In genomic region chr19:13139633-13140311, GRCh38 we compare ENCODE assay signal across 17 cellular contexts. TPM values are rescaled to one million over a fixed set of nuclear protein-coding genes. Genes with fewer than 3 reads are reported as not detected.
A peak's percentile ranks its signal among the peaks of the same experiment; 100 is the strongest.
DNase-seq lines count a peak whose midpoint lies in the region; TF ChIP-seq lines count a peak whose summit lies in the region.
"Had no signal": no experiment of that assay in that cellular context is flagged by ENCODE, and none has a peak within 500 bp of the region (broad histone marks: within the 10 kb centered on the region; RNA-seq: fewer than 3 reads in every experiment).

No MANE protein-coding gene starts in this region.

- H4K20me1 ChIP-seq in BLaER1 treated with 17β-estradiol and CSF1 and Interleukin-3, amounts not matched to agents 10 nM and 100 nM, result peaks cover 16 to 72% (median 33%) of the 10 kb centered on the region in 11 experiments; a peak in 21 of 22 replicates
- H4K20me1 ChIP-seq in MM.1S (ENCODE audit: insufficient read depth, low read length), result no peaks in the 10 kb centered on the region

- in situ Hi-C loops in ACHN (cut with HindIII; ENCODE audit: low pct_ligation_motif_present, low pct_unique_long_range_greater_than_20kb, low sequenced_read_pairs), result no loop called here

- H3K27ac Mint-ChIP-seq in Calu3 (ENCODE audit: unreplicated experiment), result no peak overlapping the region
- H3K27ac Mint-ChIP-seq in endothelial cell (ENCODE audit: unreplicated experiment), result peak overlapping the region; percentile 72
- H3K27ac Mint-ChIP-seq: activated T-helper 17 cell treated with anti-CD3 and anti-CD28 coated beads, Interleukin-2, amount 50 U/mL, for 72 hours had no signal

- H3K4me2 ChIP-seq in BLaER1 treated with 17β-estradiol and CSF1 and Interleukin-3, amounts not matched to agents 10 nM and 100 nM, result peak overlapping the region in 10 of 11 experiments; percentile 51 to 92 (median 68); a peak in 20 of 22 replicates
- no peak overlapping the region for H3K4me2 ChIP-seq in MM.1S (ENCODE audit: low read depth, low read length)

- H3K4me1 ChIP-seq in BLaER1 treated with 17β-estradiol and CSF1 and Interleukin-3, amounts not matched to agents 10 nM and 100 nM, result peaks cover 21 to 67% (median 45%) of the 10 kb centered on the region in 10 experiments
- H3K4me1 ChIP-seq in MM.1S (ENCODE audit: low read length), result no peaks in the 10 kb centered on the region
- H3K4me1 ChIP-seq: BE2C had no signal

- H3K27me3 Mint-ChIP-seq in Calu3 (ENCODE audit: unreplicated experiment) (no peaks in the 10 kb centered on the region), endothelial cell (ENCODE audit: unreplicated experiment) (peaks cover 4% of the 10 kb centered on the region)
- H3K27me3 Mint-ChIP-seq: activated T-helper 17 cell treated with anti-CD3 and anti-CD28 coated beads, Interleukin-2, amount 50 U/mL, for 72 hours had no signal

- H3K4me3 Mint-ChIP-seq in Calu3 (ENCODE audit: low read depth, unreplicated experiment) (no peak overlapping the region), endothelial cell (ENCODE audit: unreplicated experiment) (peak overlapping the region; percentile 47)
- H3K4me3 Mint-ChIP-seq: activated T-helper 17 cell treated with anti-CD3 and anti-CD28 coated beads, Interleukin-2, amount 50 U/mL, for 72 hours had no signal

- no peaks in the 10 kb centered on the region for H3K79me2 ChIP-seq in MM.1S (ENCODE audit: low read length)

- H3K36me3 Mint-ChIP-seq in Calu3 (ENCODE audit: insufficient read depth, unreplicated experiment) (peaks cover 37% of the 10 kb centered on the region), endothelial cell (ENCODE audit: low read depth, unreplicated experiment) (peaks cover 22% of the 10 kb centered on the region)

- intact Hi-C loops in Calu3 (cut with micrococcal nuclease; ENCODE audit: unreplicated experiment), result no loop called here

- no peak for TF ChIP-seq CTCF in Calu3 (IDR thresholded peaks at IDR 0.05; ENCODE audit: unreplicated experiment)
- no peak for TF ChIP-seq CTCF in endothelial cell (IDR thresholded peaks at IDR 0.05; ENCODE audit: unreplicated experiment)
- TF ChIP-seq CTCF in MM.1S (IDR thresholded peaks at IDR 0.05; ENCODE audit: low read length), result no peak

- no peaks in the 10 kb centered on the region for H3K9me3 Mint-ChIP-seq in Calu3 (ENCODE audit: low read depth, unreplicated experiment)
- no peaks in the 10 kb centered on the region for H3K9me3 Mint-ChIP-seq in endothelial cell (ENCODE audit: unreplicated experiment)
- H3K9me3 Mint-ChIP-seq: activated T-helper 17 cell treated with anti-CD3 and anti-CD28 coated beads, Interleukin-2, amount 50 U/mL, for 72 hours had no signal

- no peaks in the 10 kb centered on the region for H3K9me2 ChIP-seq in MM.1S (replicated peaks; ENCODE audit: insufficient read depth, low read length)

- H3K9me3 ChIP-seq in BLaER1 treated with 17β-estradiol and CSF1 and Interleukin-3, amounts not matched to agents 10 nM and 100 nM (replicated peaks in 1 of 11), result no peaks in the 10 kb centered on the region
- no peaks in the 10 kb centered on the region for H3K9me3 ChIP-seq in SK-N-MC (ENCODE audit: low read depth, low read length)
- H3K9me3 ChIP-seq in MM.1S (replicated peaks; ENCODE audit: insufficient read depth, low read length), result no peaks in the 10 kb centered on the region
- H3K9me3 ChIP-seq: BE2C, mucosa of descending colon, spleen had no signal

- DNase-seq in Calu3, result no peak
- DNase-seq in SK-N-MC (ENCODE audit: low read depth, low spot score), result no peak
- DNase-seq in endothelial cell (ENCODE audit: low spot score), result no peak
- DNase-seq in RKO (ENCODE audit: low spot score), result no peak
- DNase-seq in ACHN, result no peak
- no peak for DNase-seq in MM.1S
- DNase-seq: BE2C; hippocampal formation; mucosa of descending colon; NCI-H69; SHP77 treated with DMSO at 0.1 percent for 48 hours; spleen; stimulated activated CD4-positive, alpha-beta T cell treated with anti-CD3 and anti-CD28 coated beads, Interleukin-4, amount 100 ng/mL, for 4 hours; T-helper 1 cell had no signal

- H2AFZ ChIP-seq in MM.1S (ENCODE audit: low read length), result no peak overlapping the region

- H3K36me3 ChIP-seq in BLaER1 treated with 17β-estradiol and CSF1 and Interleukin-3, amounts not matched to agents 10 nM and 100 nM, result peaks cover 52 to 86% (median 66%) of the 10 kb centered on the region in 11 experiments
- H3K36me3 ChIP-seq in SK-N-MC (ENCODE audit: insufficient read depth, low read length) (peaks cover 42% of the 10 kb centered on the region; the same call in 1 of the 2 replicates), MM.1S (replicated peaks; ENCODE audit: insufficient read depth, low read length) (0 out of 2 replicates have a peak, but pooled peaks cover 7% of the 10 kb centered on the region)

- H3K27ac ChIP-seq in BLaER1 treated with 17β-estradiol and CSF1 and Interleukin-3, amounts not matched to agents 10 nM and 100 nM, result peak overlapping the region; percentile 26 to 83 (median 75); a peak in 19 of 22 replicates
- H3K27ac ChIP-seq in SK-N-MC (peak overlapping the region; percentile 71; the same call in 1 of the 2 replicates), MM.1S (ENCODE audit: low read length) (no peak overlapping the region)

- H3K27me3 ChIP-seq in BLaER1 treated with 17β-estradiol and CSF1 and Interleukin-3, amounts not matched to agents 10 nM and 100 nM, result no peaks in the 10 kb centered on the region
- no peaks in the 10 kb centered on the region for H3K27me3 ChIP-seq in MM.1S (replicated peaks; ENCODE audit: insufficient read depth, low read length)
- H3K27me3 ChIP-seq: BE2C, spleen had no signal

- TSS peak; percentile 32 for BruUV-seq in Calu3 (replicated peaks; lab: Mats Ljungman, UMichigan)

- H3K4me1 Mint-ChIP-seq in Calu3 (ENCODE audit: low read depth, unreplicated experiment), result no peaks in the 10 kb centered on the region
- peaks cover 4% of the 10 kb centered on the region for H3K4me1 Mint-ChIP-seq in endothelial cell (ENCODE audit: unreplicated experiment)

- no peaks in the 10 kb centered on the region for H3F3A ChIP-seq in MM.1S (ENCODE audit: insufficient read depth, low read length)

- H3K4me3 ChIP-seq in BLaER1 treated with 17β-estradiol and CSF1 and Interleukin-3, amounts not matched to agents 10 nM and 100 nM, result no peak overlapping the region
- no peak overlapping the region for H3K4me3 ChIP-seq in SK-N-MC
- no peak overlapping the region for H3K4me3 ChIP-seq in MM.1S (ENCODE audit: low read length)
- H3K4me3 ChIP-seq: mucosa of descending colon, spleen had no signal

- CTCF ChIA-PET in Calu3 (lab: Charles Lee), result no interaction called here

- peak overlapping the region; percentile 24 to 74 (median 60); a peak in 18 of 22 replicates for H3K9ac ChIP-seq in BLaER1 treated with 17β-estradiol and CSF1 and Interleukin-3, amounts not matched to agents 10 nM and 100 nM
- H3K9ac ChIP-seq in SK-N-MC (ENCODE audit: insufficient read length), result no peak overlapping the region
- H3K9ac ChIP-seq in MM.1S (ENCODE audit: low read length), result no peak overlapping the region

RNA-seq across cellular contexts. Expression of gene STX10, which starts 10.4 kb away (rescaled TPM):
- 52.3 and 52.7 TPM in 2 replicates for total RNA-seq in Calu3 (2022)
- 31.8 TPM for total RNA-seq in endothelial cell (ENCODE audit: unreplicated experiment)

RNA-seq across cellular contexts. Expression of gene IER2, which starts 10.4 kb away (rescaled TPM):
- total RNA-seq in Calu3 (2022), result 96.3 and 108 TPM in 2 replicates
- total RNA-seq in endothelial cell (ENCODE audit: unreplicated experiment), result 115 TPM

RNA-seq across cellular contexts. Expression of gene NACC1, which starts 21.7 kb away (rescaled TPM):
- total RNA-seq in Calu3 (2022), result 80.9 and 83.1 TPM in 2 replicates
- 112 TPM for total RNA-seq in endothelial cell (ENCODE audit: unreplicated experiment)

RNA-seq across cellular contexts. Expression of gene TRMT1, which starts 23.2 kb away (rescaled TPM):
- total RNA-seq in Calu3 (2022), result 36.5 and 40.2 TPM in 2 replicates
- total RNA-seq in endothelial cell (ENCODE audit: unreplicated experiment), result 54.2 TPM

RNA-seq across cellular contexts. Expression of gene LYL1, which starts 37.1 kb away (rescaled TPM):
- 0.32 TPM in 1 of 2 replicates, not detected in the other for total RNA-seq in Calu3 (2022)
- 68.6 TPM for total RNA-seq in endothelial cell (ENCODE audit: unreplicated experiment)
- total RNA-seq: M059J had no signal

Comparison
In these comparisons a context has a peak if more than half of its experiments do, and no peak if none do; other contexts are left out.
1. H3K9ac ChIP-seq: peak in BLaER1 treated with 17β-estradiol and CSF1 and Interleukin-3, amounts not matched to agents 10 nM and 100 nM (11 of 11); none in SK-N-MC (single experiment) and MM.1S (single experiment).